Comparison of ENCODE assay signal across 5 cellular contexts in the genomic region with DNA sequence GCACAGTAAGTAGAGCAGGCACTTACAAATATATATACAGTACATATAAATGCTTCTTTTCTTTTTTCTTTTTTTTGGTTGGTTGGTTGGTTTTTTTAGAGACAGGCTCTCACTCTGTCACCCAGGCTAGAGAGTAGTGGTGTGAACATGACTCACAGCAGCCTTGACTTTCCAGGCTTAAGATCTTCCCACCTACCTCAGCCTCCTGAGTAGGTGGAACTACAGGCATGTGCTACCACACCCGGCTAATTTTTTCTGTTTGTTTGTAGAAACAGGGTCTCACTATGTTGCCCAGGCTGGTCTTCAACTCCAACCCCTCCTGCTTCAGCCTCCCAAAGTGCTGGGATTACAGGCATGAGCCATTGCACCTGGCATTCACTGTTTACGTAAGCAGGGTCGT. TPM values are rescaled to one million over a fixed set of nuclear protein-coding genes. Genes with fewer than 3 reads are reported as not detected.
"Had no signal": no experiment of that assay in that cellular context is flagged by ENCODE, and none has a peak within 500 bp of the region (broad histone marks: within the 10 kb centered on the region; RNA-seq: fewer than 3 reads in every experiment).

No MANE protein-coding gene starts in this region.

RNA-seq across cellular contexts. Expression of gene FGF18, which starts 34.4 kb away (rescaled TPM):
- total RNA-seq: body of pancreas, left lobe of liver, lung microvascular endothelial cell had no signal
- polyA plus RNA-seq: immature natural killer cell; naive thymus-derived CD4-positive, alpha-beta T cell had no signal
